ENCODE assay signal across 15 cellular contexts in genomic region chr3:111824351-111824750, GRCh38. TPM values are rescaled to one million over a fixed set of nuclear protein-coding genes. Genes with fewer than 3 reads are reported as not detected.
DNase-seq lines count a peak whose midpoint lies in the region; ATAC-seq and TF ChIP-seq lines count a peak whose summit lies in the region.
"Had no signal": no experiment of that assay in that cellular context is flagged by ENCODE, and none has a peak within 500 bp of the region (broad histone marks: within the 10 kb centered on the region; RNA-seq: fewer than 3 reads in every experiment).

No MANE protein-coding gene starts in this region.

- H3K36me3 ChIP-seq in heart right ventricle (no peaks in the 10 kb centered on the region), osteoblast (ENCODE audit: insufficient read depth, low read length) (no peaks in the 10 kb centered on the region)
- no peaks in the 10 kb centered on the region for H3K36me3 ChIP-seq in CD8-positive, alpha-beta memory T cell (ENCODE audit: insufficient read depth, low read length)

- H3K27me3 ChIP-seq in heart right ventricle (no peaks in the 10 kb centered on the region), osteoblast (ENCODE audit: insufficient read depth, low read length) (no peaks in the 10 kb centered on the region)
- H3K27me3 ChIP-seq in CD8-positive, alpha-beta memory T cell (ENCODE audit: insufficient read depth, low read length, poor library complexity, severe bottlenecking): no peaks in the 10 kb centered on the region

- no peak overlapping the region for H3K27ac Mint-ChIP-seq in CD8-positive, alpha-beta memory T cell

- H3K9me3 Mint-ChIP-seq in CD8-positive, alpha-beta memory T cell: peaks cover 0 to 8% (median 7%) of the 10 kb centered on the region in 5 donors

- POLR2A ChIA-PET in CD8-positive, alpha-beta memory T cell (lab: Charles Lee): no interaction called here

- peaks cover 0 to 7% (median 6%) of the 10 kb centered on the region in 3 donors for H3K4me1 Mint-ChIP-seq in CD8-positive, alpha-beta memory T cell

- H2AFZ ChIP-seq in osteoblast (ENCODE audit: low read length): peak overlapping the region; percentile 6

- peaks cover 0 to 46% (median 22%) of the 10 kb centered on the region in 9 donors for H3K4me1 ChIP-seq in heart right ventricle
- no peaks in the 10 kb centered on the region for H3K4me1 ChIP-seq in osteoblast (ENCODE audit: insufficient read depth, low read length)
- H3K4me1 ChIP-seq in CD8-positive, alpha-beta memory T cell (ENCODE audit: insufficient read depth, low read length): no peaks in the 10 kb centered on the region

- CTCF ChIA-PET in CD8-positive, alpha-beta memory T cell (lab: Charles Lee): no interaction called here

- H3K4me3 ChIP-seq in heart right ventricle (no peak overlapping the region), osteoblast (ENCODE audit: insufficient read depth, low read length) (no peak overlapping the region)
- no peak overlapping the region for H3K4me3 ChIP-seq in CD8-positive, alpha-beta memory T cell (ENCODE audit: low read length)

- TF ChIP-seq CTCF in heart right ventricle (IDR thresholded peaks at IDR 0.05) (no peak), osteoblast (IDR thresholded peaks at IDR 0.05; ENCODE audit: extremely low read depth, low read depth, low read length) (no peak)

- H4K20me1 ChIP-seq in osteoblast (ENCODE audit: insufficient read depth, low read length): no peaks in the 10 kb centered on the region

- H3K36me3 Mint-ChIP-seq in CD8-positive, alpha-beta memory T cell: peaks cover 0 to 11% (median 6%) of the 10 kb centered on the region in 3 donors

- no peak overlapping the region for H3K4me3 Mint-ChIP-seq in CD8-positive, alpha-beta memory T cell

- no peaks in the 10 kb centered on the region for H3K79me2 ChIP-seq in osteoblast (ENCODE audit: insufficient read depth, low read length)

- H3K4me2 ChIP-seq in osteoblast (ENCODE audit: insufficient read depth, low read length): no peak overlapping the region

- 37 to 45% methylated on average over 4 of the region's 4 CpGs for WGBS in heart right ventricle, 2 donors

- no peaks in the 10 kb centered on the region for H3K27me3 Mint-ChIP-seq in CD8-positive, alpha-beta memory T cell

- intact Hi-C loops in heart right ventricle (cut with DNase I): loop anchor here in 3 of 10 donors (5.0 kb wide), 2 partner anchors 33 to 38 kb away; partner anchors contain the start of gene PHLDB2 (in 2 of the 3)
- intact Hi-C loops in Right ventricle myocardium superior (cut with DNase I): no loop called here

- H3K9me3 ChIP-seq in heart right ventricle: peaks cover 0 to 12% (median 0%) of the 10 kb centered on the region in 11 donors
- H3K9me3 ChIP-seq in osteoblast (ENCODE audit: low read depth, low read length): no peaks in the 10 kb centered on the region
- no peaks in the 10 kb centered on the region for H3K9me3 ChIP-seq in CD8-positive, alpha-beta memory T cell (ENCODE audit: low read length)

- DNase-seq in heart right ventricle (peak in 1 of 2 donors; percentile 13), Right ventricle myocardium superior (no peak), glomerular visceral epithelial cell (ENCODE audit: extremely low spot score) (peak; percentile 22), osteoblast (ENCODE audit: insufficient read length, low spot score, missing footprints) (no peak), ecto neural progenitor cell (ENCODE audit: low spot score) (no peak)
- DNase-seq in CD8-positive, alpha-beta memory T cell: no peak
- DNase-seq: DMS79 treated with DMSO at 0.1 percent for 48 hours, HCEC 1CT, KBM-7, NCI-H146, NCI-H2081, NCI-H748 treated with DMSO at 0.1 percent for 48 hours had no signal

- ATAC-seq in heart right ventricle (peak in 5 of 8 donors; percentile 35 to 51 (median 38)), Right ventricle myocardium superior (ENCODE audit: poor library complexity) (no peak), HG02588 (IDR thresholded peaks at IDR 0.05; ENCODE audit: unreplicated experiment) (no peak)
- ATAC-seq in activated CD4-positive, CD25-positive, alpha-beta regulatory T cell treated with anti-CD3 and anti-CD28 coated beads, Interleukin-2, amount 50 U/mL, for 24 hours: no peak

- peak overlapping the region in 8 of 10 donors; percentile 26 to 75 (median 46) for H3K27ac ChIP-seq in heart right ventricle
- H3K27ac ChIP-seq in osteoblast (ENCODE audit: low read depth, low read length): no peak overlapping the region
- H3K27ac ChIP-seq in CD8-positive, alpha-beta memory T cell (ENCODE audit: low read depth, low read length): no peak overlapping the region

RNA-seq across cellular contexts. Expression of gene PHLDB2, which starts 34.7 kb away (rescaled TPM):
- 100 to 1,000 TPM in 9 of 10 donors, 10 to 100 TPM in 1; 85.7 to 293 (median 192) TPM for total RNA-seq in heart right ventricle
- 100 to 1,000 TPM in 1 of 2 donors, 10 to 100 TPM in 1; 33.4 to 151 TPM for polyA plus RNA-seq in heart right ventricle
- total RNA-seq in Right ventricle myocardium superior: 122 TPM
- total RNA-seq in osteoblast: 96.4 and 107 TPM in 2 replicates
- total RNA-seq in CD8-positive, alpha-beta memory T cell: 1 to 10 TPM; 1.9 to 2.2 TPM
- 8.1 TPM for polyA plus RNA-seq in CD8-positive, alpha-beta memory T cell
- total RNA-seq: G401 had no signal

Comparison
In these comparisons a context has a peak if more than half of its experiments do, and no peak if none do; other contexts are left out.
1. ATAC-seq: peak in heart right ventricle (5 of 8); none in Right ventricle myocardium superior (single experiment), HG02588 (single experiment) and activated CD4-positive, CD25-positive, alpha-beta regulatory T cell treated with anti-CD3 and anti-CD28 coated beads, Interleukin-2, amount 50 U/mL, for 24 hours (0 of 2).
2. H3K27ac ChIP-seq: peak in heart right ventricle (8 of 10); none in osteoblast (single experiment) and CD8-positive, alpha-beta memory T cell (single experiment).
3. RNA of gene PHLDB2, which starts 34.7 kb away (total RNA-seq): 85.7 to 293 TPM in heart right ventricle, 122 TPM in Right ventricle myocardium superior (single experiment) and 96.4 to 107 TPM in osteoblast; 1.9 to 2.2 TPM in CD8-positive, alpha-beta memory T cell; every median in the first group is over 10 times any median in the second.